1 cellular context compared by ENCODE assay signal in genomic region chr12:47091009-47091408, GRCh38.
TF ChIP-seq lines count a peak whose summit lies in the region.

No MANE protein-coding gene starts in this region.

TF ChIP-seq in HepG2, 621 proteins besides CTCF, POLR2A, EP300 and RAD21:
- peak; percentile 48; the same call in 1 of the 2 replicates for TF ChIP-seq ZNF7 (CRISPR knock-in tag; IDR thresholded peaks at IDR 0.05)
- no peak for TF ChIP-seq NFE2 (CRISPR knock-in tag; IDR thresholded peaks at IDR 0.05)
